ENCODE assay signal across 8 cellular contexts in the genomic region with DNA sequence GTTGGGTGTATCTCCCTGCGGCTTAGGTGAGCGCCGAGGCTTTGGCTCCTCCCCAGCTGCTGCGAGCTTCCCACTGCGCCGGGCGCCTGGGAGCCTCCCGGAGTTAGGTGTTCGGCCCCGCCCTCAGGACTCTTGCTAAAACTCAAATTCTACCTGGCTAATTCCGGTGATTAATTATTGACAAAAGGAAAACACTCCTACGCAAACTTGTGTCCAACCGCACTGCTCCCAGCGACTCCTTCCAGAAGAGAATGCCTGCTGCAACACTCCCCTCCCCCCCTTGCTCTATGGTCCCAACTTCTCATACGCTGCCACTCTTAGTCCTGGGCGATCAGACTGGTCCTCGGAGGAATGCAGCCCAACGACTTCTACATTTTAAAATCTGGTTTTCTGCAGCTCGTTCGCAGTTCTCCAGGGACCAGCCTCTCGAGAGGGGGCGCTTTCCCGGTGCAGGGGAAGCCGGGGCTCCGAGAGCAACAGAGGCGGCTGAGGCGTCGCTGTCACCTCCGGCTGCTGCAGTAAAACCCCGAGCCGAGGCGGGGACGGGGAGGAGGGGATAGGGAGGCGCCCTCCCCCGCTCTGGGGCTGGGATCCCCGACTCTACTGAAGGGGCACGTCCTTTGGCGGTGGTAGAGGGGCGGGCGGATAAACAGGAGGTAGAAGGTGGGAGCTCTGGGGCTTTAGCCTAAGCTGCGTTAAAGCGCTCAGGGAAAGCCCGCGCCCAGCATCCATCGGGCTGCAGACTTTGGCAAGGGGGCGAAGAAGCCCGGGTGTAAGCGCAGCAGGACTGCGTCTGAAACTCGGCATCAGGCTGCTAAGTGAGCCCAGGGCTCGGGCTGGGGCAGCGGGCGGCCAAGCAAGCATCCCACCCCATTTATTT. TPM values are rescaled to one million over a fixed set of nuclear protein-coding genes. Genes with fewer than 3 reads are reported as not detected.
DNase-seq lines count a peak whose midpoint lies in the region; ATAC-seq and TF ChIP-seq lines count a peak whose summit lies in the region.

SPTSSB (minus strand) TSS at position 77 of the 880 bp plus-strand sequence. CDS start 25,194 bp downstream, outside the sequence.

- ATAC-seq in HG03439 (IDR thresholded peaks at IDR 0.05; ENCODE audit: unreplicated experiment), result peak; percentile 45
- ATAC-seq in activated naive CD4-positive, alpha-beta T cell treated with anti-CD3 and anti-CD28 coated beads, Interleukin-2, amount 50 U/mL, for 72 hours, result peak; percentile 71 to 84
- ATAC-seq in GM18520 (IDR thresholded peaks at IDR 0.05; ENCODE audit: unreplicated experiment), result no peak

- peak within 1 kb of the TSS; percentile 83 for H3K4me2 ChIP-seq in parathyroid adenoma (ENCODE audit: low read length)

- H3K79me2 ChIP-seq in parathyroid adenoma, result no peaks in the 10 kb centered on the region

- H2AFZ ChIP-seq in parathyroid adenoma, result peak within 1 kb of the TSS; percentile 88

- H3K27ac ChIP-seq in cardiac muscle cell, result no peak within 1 kb of the TSS
- no peak within 1 kb of the TSS for H3K27ac ChIP-seq in parathyroid adenoma

- H3K27me3 ChIP-seq in cardiac muscle cell, result peaks cover 52% of the 10 kb centered on the region
- peaks cover 2% of the 10 kb centered on the region for H3K27me3 ChIP-seq in parathyroid adenoma (ENCODE audit: control insufficient read depth, insufficient read depth, low read length)

- peak within 1 kb of the TSS; percentile 42 for H3K4me3 ChIP-seq in cardiac muscle cell
- peak within 1 kb of the TSS; percentile 54 for H3K4me3 ChIP-seq in parathyroid adenoma (ENCODE audit: low read depth, low read length)

- H3K9me3 ChIP-seq in cardiac muscle cell (ENCODE audit: low read depth) (no peaks in the 10 kb centered on the region), parathyroid adenoma (ENCODE audit: control insufficient read depth, low read length) (no peaks in the 10 kb centered on the region)

- TF ChIP-seq POLR2A in GM19099 (IDR thresholded peaks at IDR 0.05; ENCODE audit: extremely low read depth, insufficient read length, low read depth), result peak; percentile 19

- peaks cover 0 to 9% of the 10 kb centered on the region in 2 donors for H3K36me3 Mint-ChIP-seq in activated naive CD4-positive, alpha-beta T cell treated with anti-CD3 and anti-CD28 coated beads, Interleukin-2, amount 50 U/mL, for 72 hours

- DNase-seq in AG20443 (ENCODE audit: low spot score) (peak; percentile 55), SHP77 (lab: John Stamatoyannopoulos, UW) (peak; percentile 47 to 49), cardiac muscle cell (ENCODE audit: low read depth in 1 of 2, low spot score in 1 of 2) (peak; percentile 19 to 56)
- DNase-seq in activated naive CD4-positive, alpha-beta T cell treated with anti-CD3 and anti-CD28 coated beads, Interleukin-2, amount 50 U/mL, for 72 hours (ENCODE audit: low spot score in 2 of 2), result peak in 1 of 2 donors; percentile 49

- no peak within 1 kb of the TSS for H3K9ac ChIP-seq in parathyroid adenoma

- H3K36me3 ChIP-seq in cardiac muscle cell, result no peaks in the 10 kb centered on the region
- H3K36me3 ChIP-seq in parathyroid adenoma (ENCODE audit: control insufficient read depth, insufficient read depth, low read length), result no peaks in the 10 kb centered on the region

- H3K9me3 Mint-ChIP-seq in activated naive CD4-positive, alpha-beta T cell treated with anti-CD3 and anti-CD28 coated beads, Interleukin-2, amount 50 U/mL, for 72 hours, result no peaks in the 10 kb centered on the region

- H3K4me1 ChIP-seq in cardiac muscle cell (ENCODE audit: low read depth) (no peaks in the 10 kb centered on the region), parathyroid adenoma (peaks cover 3% of the 10 kb centered on the region)

- H3K27ac Mint-ChIP-seq in activated naive CD4-positive, alpha-beta T cell treated with anti-CD3 and anti-CD28 coated beads, Interleukin-2, amount 50 U/mL, for 72 hours, result no peak within 1 kb of the TSS

- TF ChIP-seq CTCF in cardiac muscle cell (IDR thresholded peaks at IDR 0.05; ENCODE audit: low read depth, low read length) (no peak), parathyroid adenoma (IDR thresholded peaks at IDR 0.05) (peak; percentile 5)

RNA-seq across cellular contexts. Expression of gene SPTSSB, which starts in this region (rescaled TPM):
- not detected for total RNA-seq in activated naive CD4-positive, alpha-beta T cell treated with anti-CD3 and anti-CD28 coated beads, Interleukin-2, amount 50 U/mL, for 72 hours
- 0.32 TPM in 1 of 2 replicates, not detected in the other for total RNA-seq in cardiac muscle cell
- polyA plus RNA-seq in cardiac muscle cell, result 0.42 TPM in 1 of 2 replicates, not detected in the other

Comparison
In these comparisons a context has a peak if more than half of its experiments do, and no peak if none do; other contexts are left out.
1. Peak in ATAC-seq in activated naive CD4-positive, alpha-beta T cell treated with anti-CD3 and anti-CD28 coated beads, Interleukin-2, amount 50 U/mL, for 72 hours; RNA of the gene not detected or under 1 TPM.
2. Peak in DNase-seq and H3K4me3 ChIP-seq in cardiac muscle cell; RNA of the gene not detected or under 1 TPM.